9 cellular contexts compared by ENCODE assay signal in genomic region chr2:65053199-65053598, GRCh38. TPM values are rescaled to one million over a fixed set of nuclear protein-coding genes. Genes with fewer than 3 reads are reported as not detected.
DNase-seq lines count a peak whose midpoint lies in the region; ATAC-seq and TF ChIP-seq lines count a peak whose summit lies in the region.
"Had no signal": no experiment of that assay in that cellular context is flagged by ENCODE, and none has a peak within 500 bp of the region (broad histone marks: within the 10 kb centered on the region; RNA-seq: fewer than 3 reads in every experiment).

No MANE protein-coding gene starts in this region.

- peaks cover 10% of the 10 kb centered on the region for H3K9me3 Mint-ChIP-seq in chondrocyte (ENCODE audit: low read depth)

- H3K36me3 Mint-ChIP-seq in chondrocyte (ENCODE audit: low read depth) = no peaks in the 10 kb centered on the region

- peaks cover 8% of the 10 kb centered on the region for H4K20me1 ChIP-seq in BLaER1

- DNase-seq in SKM-1 treated with dmso at 0.1 percent for 144 hours (lab: John Stamatoyannopoulos, UW; ENCODE audit: unreplicated experiment) (peak; percentile 72), chondrocyte (ENCODE audit: low spot score) (no peak), dedifferentiated amniotic fluid mesenchymal stem cell (ENCODE audit: extremely low spot score) (no peak), T-helper 9 cell (no peak), DMS153 treated with DMSO at 0.1 percent for 48 hours (lab: John Stamatoyannopoulos, UW; ENCODE audit: unreplicated experiment) (no peak)
- DNase-seq: EL had no signal

- no peaks in the 10 kb centered on the region for H3K27me3 ChIP-seq in BLaER1

- no peak overlapping the region for H3K4me3 Mint-ChIP-seq in chondrocyte (ENCODE audit: unreplicated experiment)

- ATAC-seq in GM19035 (IDR thresholded peaks at IDR 0.05; ENCODE audit: unreplicated experiment) (peak; percentile 49), HG03064 (IDR thresholded peaks at IDR 0.05; ENCODE audit: low read depth, unreplicated experiment) (peak; percentile 40)

- no peaks in the 10 kb centered on the region for H3K27me3 Mint-ChIP-seq in chondrocyte (ENCODE audit: low read depth)

- no peak overlapping the region for H3K9ac ChIP-seq in BLaER1

- H3K4me1 Mint-ChIP-seq in chondrocyte (ENCODE audit: low read depth) = peaks cover 20% of the 10 kb centered on the region

- no peak for TF ChIP-seq CTCF in chondrocyte (IDR thresholded peaks at IDR 0.05)

- peak overlapping the region; percentile 95 for H3K4me2 ChIP-seq in BLaER1

- peaks cover 47% of the 10 kb centered on the region for H3K4me1 ChIP-seq in BLaER1

- no peak overlapping the region for H3K4me3 ChIP-seq in BLaER1

- H3K9me3 ChIP-seq in BLaER1 = peaks cover 22% of the 10 kb centered on the region

- H3K27ac Mint-ChIP-seq in chondrocyte (ENCODE audit: unreplicated experiment) = no peak overlapping the region

- peaks cover 9% of the 10 kb centered on the region for H3K36me3 ChIP-seq in BLaER1

- no peak overlapping the region for H3K27ac ChIP-seq in BLaER1

RNA-seq across cellular contexts. Expression of gene CEP68, which starts 3.0 kb away (rescaled TPM):
- total RNA-seq in chondrocyte = 9.0 to 13.0 TPM (median 12.2 TPM) in 3 replicates
